1 cellular context compared by ENCODE assay signal in the genomic region with DNA sequence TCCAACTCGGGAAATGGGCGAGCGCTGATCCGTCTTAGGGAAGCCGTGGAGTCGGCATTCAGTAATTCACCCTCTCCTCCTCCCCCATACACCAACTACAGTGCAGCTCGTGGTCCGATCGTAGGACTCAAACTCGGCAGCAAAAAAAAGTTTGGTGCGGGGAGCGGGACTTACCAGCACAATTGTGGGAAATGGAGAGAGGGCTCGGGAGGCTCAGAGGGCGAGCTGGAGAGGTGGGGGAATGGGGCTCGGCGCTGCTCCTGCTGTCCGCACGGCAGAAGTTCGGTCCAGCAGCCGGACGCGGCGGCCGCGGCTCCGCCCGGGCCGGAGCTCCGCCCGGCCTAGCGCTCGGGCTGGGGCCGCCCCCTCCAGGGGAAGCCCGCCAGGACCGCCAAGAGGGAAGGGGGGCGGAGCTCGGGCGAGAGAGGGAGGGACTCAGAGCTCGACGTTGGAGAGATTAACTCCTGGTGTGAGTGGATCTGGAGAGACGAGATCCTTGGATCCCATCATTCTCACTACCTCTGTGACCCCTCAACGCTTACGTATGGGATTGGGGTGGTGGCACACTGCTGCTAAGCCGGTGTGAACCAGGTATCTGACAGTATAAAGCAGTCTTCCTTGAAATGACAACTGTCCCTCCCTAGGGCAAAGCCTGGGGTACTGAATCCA.
A peak's percentile ranks its signal among the peaks of the same experiment; 100 is the strongest.
TF ChIP-seq lines count a peak whose summit lies in the region.

No MANE protein-coding gene starts in this region.

TF ChIP-seq in H1, 55 proteins besides CTCF, POLR2A, EP300 and RAD21:
- TF ChIP-seq JUND (IDR thresholded peaks at IDR 0.05; ENCODE audit: low read length) = no peak
- no peak for TF ChIP-seq SP1 (IDR thresholded peaks at IDR 0.05; ENCODE audit: low read depth, low read length)
- TF ChIP-seq JUN (IDR thresholded peaks at IDR 0.05; ENCODE audit: low read depth, low read length) = no peak
- TF ChIP-seq RBBP5 (IDR thresholded peaks at IDR 0.05; ENCODE audit: borderline replicate concordance, low read depth, low read length) = no peak
- TF ChIP-seq CEBPB (IDR thresholded peaks at IDR 0.05; ENCODE audit: low read depth, low read length) = no peak
- TF ChIP-seq, protein P1, sequence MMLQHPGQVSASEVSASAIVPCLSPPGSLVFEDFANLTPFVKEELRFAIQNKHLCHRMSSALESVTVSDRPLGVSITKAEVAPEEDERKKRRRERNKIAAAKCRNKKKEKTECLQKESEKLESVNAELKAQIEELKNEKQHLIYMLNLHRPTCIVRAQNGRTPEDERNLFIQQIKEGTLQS (IDR thresholded peaks at IDR 0.05; ENCODE audit: insufficient read depth, low read depth, low read length) = no peak
- no peak for TF ChIP-seq RXRA (IDR thresholded peaks at IDR 0.05; ENCODE audit: insufficient read depth, low read depth, low read length)
- TF ChIP-seq GABPA (IDR thresholded peaks at IDR 0.05; ENCODE audit: borderline replicate concordance, insufficient read depth, low read length) = no peak
- TF ChIP-seq SAP30 (IDR thresholded peaks at IDR 0.05; ENCODE audit: insufficient read depth, insufficient replicate concordance, low read length) = peak; percentile 4
- no peak for TF ChIP-seq HDAC2 (IDR thresholded peaks at IDR 0.05; ENCODE audit: borderline replicate concordance in 1 of 2, low read depth in 2 of 2, low read length in 2 of 2)
- no peak for TF ChIP-seq EGR1 (IDR thresholded peaks at IDR 0.05; ENCODE audit: borderline replicate concordance, low read depth, low read length)
- peak; percentile 87 for TF ChIP-seq ASH2L (IDR thresholded peaks at IDR 0.05; ENCODE audit: low read length)
- no peak for TF ChIP-seq CBX8 (IDR thresholded peaks at IDR 0.05; ENCODE audit: borderline replicate concordance, low read depth, low read length)
- TF ChIP-seq SRF (IDR thresholded peaks at IDR 0.05; ENCODE audit: low read depth, low read length) = no peak
- TF ChIP-seq ATF2 (IDR thresholded peaks at IDR 0.05; ENCODE audit: low read length) = no peak
- no peak for TF ChIP-seq KDM5A (IDR thresholded peaks at IDR 0.05; ENCODE audit: low read length)
- TF ChIP-seq FOSL1 (IDR thresholded peaks at IDR 0.05; ENCODE audit: insufficient read depth, low read depth, low read length) = no peak
- TF ChIP-seq SP4 (IDR thresholded peaks at IDR 0.05; ENCODE audit: low read length) = no peak
- no peak for TF ChIP-seq TCF12 (IDR thresholded peaks at IDR 0.05; ENCODE audit: low read depth, low read length)
- no peak for TF ChIP-seq CTBP2 (IDR thresholded peaks at IDR 0.05; ENCODE audit: borderline replicate concordance, insufficient read depth, insufficient read length, low read length)
- TF ChIP-seq CHD2 (IDR thresholded peaks at IDR 0.05; ENCODE audit: low read length) = no peak
- TF ChIP-seq RNF2 (IDR thresholded peaks at IDR 0.05; ENCODE audit: borderline replicate concordance, low read depth, low read length, missing control alignments, poor library complexity, severe bottlenecking) = no peak
- TF ChIP-seq MAFK (IDR thresholded peaks at IDR 0.05; ENCODE audit: low read depth, low read length) = no peak
- TF ChIP-seq CBX5 (IDR thresholded peaks at IDR 0.05; ENCODE audit: low read depth, low read length) = no peak
- no peak for TF ChIP-seq CHD1 (IDR thresholded peaks at IDR 0.05; ENCODE audit: low read depth, low read length)
- TF ChIP-seq TAF7 (optimal IDR thresholded peaks at IDR 0.05; ENCODE audit: borderline replicate concordance, low read depth, low read length) = no peak
- TF ChIP-seq BRCA1 (IDR thresholded peaks at IDR 0.05; ENCODE audit: low read depth, low read length) = no peak
- no peak; the same call in 1 of the 2 replicates for TF ChIP-seq KDM1A (IDR thresholded peaks at IDR 0.05; ENCODE audit: borderline replicate concordance, low read length)
- peak; percentile 50; the same call in 1 of the 2 replicates for TF ChIP-seq POLR2AphosphoS5 (IDR thresholded peaks at IDR 0.05; ENCODE audit: low read depth, low read length)
- no peak for TF ChIP-seq SUZ12 (IDR thresholded peaks at IDR 0.05; ENCODE audit: low read length)
- TF ChIP-seq POU5F1 (IDR thresholded peaks at IDR 0.05; ENCODE audit: low read depth, low read length) = no peak
- no peak for TF ChIP-seq CREB1 (IDR thresholded peaks at IDR 0.05)
- peak; percentile 76 for TF ChIP-seq TAF1 (IDR thresholded peaks at IDR 0.05; ENCODE audit: low read depth, low read length)
- no peak for TF ChIP-seq BCL11A (IDR thresholded peaks at IDR 0.05; ENCODE audit: low read depth in 2 of 2, low read length in 2 of 2)
- peak; percentile 56; the same call in 1 of the 2 replicates for TF ChIP-seq TBP (IDR thresholded peaks at IDR 0.05; ENCODE audit: low read depth, low read length)
- peak; percentile 78 for TF ChIP-seq PHF8 (conservative IDR thresholded peaks at IDR 0.05; ENCODE audit: low read depth, low read length)
- TF ChIP-seq SIX5 (IDR thresholded peaks at IDR 0.05; ENCODE audit: low read depth, low read length) = no peak
- no peak for TF ChIP-seq YY1 (IDR thresholded peaks at IDR 0.05; ENCODE audit: low read depth, low read length)
- no peak for TF ChIP-seq SIRT6 (IDR thresholded peaks at IDR 0.05; ENCODE audit: low read length)
- TF ChIP-seq RFX5 (IDR thresholded peaks at IDR 0.05; ENCODE audit: borderline replicate concordance, low read depth, low read length) = no peak
- TF ChIP-seq KDM4A (IDR thresholded peaks at IDR 0.05; ENCODE audit: low read depth, low read length, severe bottlenecking) = no peak
- TF ChIP-seq SIN3A (conservative IDR thresholded peaks at IDR 0.05 in 1 of 2, IDR thresholded peaks at IDR 0.05 in 1 of 2; ENCODE audit: low read depth in 1 of 2, low read length in 2 of 2) = peak in 1 of 2 experiments; percentile 20; a peak in 1 of 4 replicates
- TF ChIP-seq BACH1 (IDR thresholded peaks at IDR 0.05; ENCODE audit: low read length) = no peak
- no peak for TF ChIP-seq ZNF274 (IDR thresholded peaks at IDR 0.05; ENCODE audit: borderline replicate concordance, extremely low read depth, low read length)
- no peak for TF ChIP-seq EZH2 (IDR thresholded peaks at IDR 0.05; ENCODE audit: low read depth, low read length, severe bottlenecking)
- TF ChIP-seq, protein P2, sequence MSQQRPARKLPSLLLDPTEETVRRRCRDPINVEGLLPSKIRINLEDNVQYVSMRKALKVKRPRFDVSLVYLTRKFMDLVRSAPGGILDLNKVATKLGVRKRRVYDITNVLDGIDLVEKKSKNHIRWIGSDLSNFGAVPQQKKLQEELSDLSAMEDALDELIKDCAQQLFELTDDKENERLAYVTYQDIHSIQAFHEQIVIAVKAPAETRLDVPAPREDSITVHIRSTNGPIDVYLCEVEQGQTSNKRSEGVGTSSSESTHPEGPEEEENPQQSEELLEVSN (IDR thresholded peaks at IDR 0.05) = no peak
- TF ChIP-seq HDAC6 (IDR thresholded peaks at IDR 0.05; ENCODE audit: low read depth, low read length) = no peak
TF ChIP-seq in H1: peak in this region for 7.
